ENCODE assay signal across 1 cellular context in the genomic region with DNA sequence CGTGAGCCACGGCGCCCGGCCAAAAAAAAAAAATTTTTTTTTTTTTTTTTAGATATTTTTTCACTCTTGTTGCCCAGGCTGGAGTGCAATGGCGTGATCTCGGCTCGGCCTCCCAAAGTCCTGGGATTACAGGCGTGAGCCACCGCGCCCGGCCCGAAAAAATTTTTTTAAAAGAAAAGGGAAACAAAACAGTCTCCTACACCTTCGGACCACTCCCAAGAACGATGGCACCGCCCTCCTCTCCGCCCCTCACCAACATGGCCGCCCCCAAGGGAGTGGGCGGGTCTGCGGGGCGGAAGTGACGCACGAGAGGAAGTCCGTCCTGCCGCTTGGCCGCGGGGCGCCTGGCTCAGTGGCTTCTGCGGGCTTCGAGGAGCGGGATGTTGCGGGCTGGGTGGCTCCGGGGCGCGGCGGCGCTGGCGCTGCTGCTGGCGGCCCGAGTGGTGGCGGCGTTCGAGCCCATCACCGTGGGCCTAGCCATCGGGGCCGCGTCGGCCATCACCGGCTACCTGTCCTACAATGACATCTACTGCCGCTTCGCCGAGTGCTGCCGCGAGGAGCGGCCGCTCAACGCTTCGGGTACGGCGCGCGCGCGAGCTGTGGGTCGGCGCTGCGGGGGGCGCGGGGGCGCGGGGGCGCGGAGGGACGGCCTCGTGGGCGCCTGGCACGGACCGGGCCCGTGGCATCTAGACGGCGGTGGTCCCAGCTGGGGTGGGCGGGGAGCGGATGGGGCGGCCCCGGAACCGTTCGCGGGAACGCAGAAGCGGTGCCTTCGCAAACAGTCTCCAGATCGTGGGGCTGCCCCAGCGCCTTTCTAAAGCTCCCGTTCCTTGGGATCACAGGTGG.
TF ChIP-seq lines count a peak whose summit lies in the region.

A gene with protein sequence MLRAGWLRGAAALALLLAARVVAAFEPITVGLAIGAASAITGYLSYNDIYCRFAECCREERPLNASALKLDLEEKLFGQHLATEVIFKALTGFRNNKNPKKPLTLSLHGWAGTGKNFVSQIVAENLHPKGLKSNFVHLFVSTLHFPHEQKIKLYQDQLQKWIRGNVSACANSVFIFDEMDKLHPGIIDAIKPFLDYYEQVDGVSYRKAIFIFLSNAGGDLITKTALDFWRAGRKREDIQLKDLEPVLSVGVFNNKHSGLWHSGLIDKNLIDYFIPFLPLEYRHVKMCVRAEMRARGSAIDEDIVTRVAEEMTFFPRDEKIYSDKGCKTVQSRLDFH (plus strand): TSS at position 352 of the 846 bp plus-strand sequence. CDS start 29 bp downstream, at position 381.

TF ChIP-seq in IMR-90, 13 proteins besides CTCF, POLR2A, EP300 and RAD21 (continued from another document):
- peak; percentile 36; the same call in 1 of the 2 replicates for TF ChIP-seq MAZ (IDR thresholded peaks at IDR 0.05; ENCODE audit: borderline replicate concordance, low read depth, low read length)
